Comparison of ENCODE assay signal across 8 cellular contexts in genomic region chr1:212485895-212486590, GRCh38. TPM values are rescaled to one million over a fixed set of nuclear protein-coding genes. Genes with fewer than 3 reads are reported as not detected.
DNase-seq lines count a peak whose midpoint lies in the region; ATAC-seq, FAIRE-seq and TF ChIP-seq lines count a peak whose summit lies in the region.

No MANE protein-coding gene starts in this region.

- no peak overlapping the region for H3K27ac Mint-ChIP-seq in activated CD4-positive, alpha-beta memory T cell treated with anti-CD3 and anti-CD28 coated beads for 36 hours

- POLR2A ChIA-PET in HCT116 (lab: Charles Lee): interaction anchor here (1.0 kb wide), 1 partner anchor 9 kb away, joined by 4 read pairs; no protein-coding TSS in a partner anchor
- POLR2A ChIA-PET in activated CD4-positive, alpha-beta memory T cell treated with anti-CD3 and anti-CD28 coated beads for 36 hours (lab: Charles Lee): no interaction called here

- H2BK5ac ChIP-seq in mesendoderm (ENCODE audit: low read length): no peak overlapping the region

- H3K4me2 ChIP-seq in HCT116 (ENCODE audit: low read length): peak overlapping the region; percentile 52
- no peak overlapping the region for H3K4me2 ChIP-seq in mesendoderm (ENCODE audit: low read length)

- RAD21 ChIA-PET in HCT116 (lab: Charles Lee; ENCODE audit: low non-redundant PET in 1 of 2, low total read pairs in 2 of 2, uncharacterized antibody in 2 of 2, unreplicated experiment in 2 of 2): no interaction called here

- no peak overlapping the region for H4K8ac ChIP-seq in mesendoderm (ENCODE audit: low read depth, low read length)

- peaks cover 7% of the 10 kb centered on the region for H3K4me1 Mint-ChIP-seq in activated CD4-positive, alpha-beta memory T cell treated with anti-CD3 and anti-CD28 coated beads for 36 hours (ENCODE audit: low read depth)

- CTCF ChIA-PET in HCT116 (lab: Charles Lee): interaction anchor here (1.7 kb wide), 1 partner anchor 9 kb away, joined by 7 read pairs; no protein-coding TSS in a partner anchor
- CTCF ChIA-PET in activated CD4-positive, alpha-beta memory T cell treated with anti-CD3 and anti-CD28 coated beads for 36 hours (lab: Charles Lee): interaction anchor here (1.0 kb wide), 1 partner anchor 9 kb away, joined by 5 read pairs; no protein-coding TSS in a partner anchor

- H2BK120ac ChIP-seq in mesendoderm (ENCODE audit: low read depth, low read length): no peak overlapping the region

- no peak overlapping the region for H3K4me3 Mint-ChIP-seq in activated CD4-positive, alpha-beta memory T cell treated with anti-CD3 and anti-CD28 coated beads for 36 hours

- peak overlapping the region; percentile 14; the same call in 1 of the 2 replicates for H3K9ac ChIP-seq in HCT116 (ENCODE audit: low read length)
- no peak overlapping the region for H3K9ac ChIP-seq in mesendoderm (ENCODE audit: low read length)

- no peak overlapping the region for H4K5ac ChIP-seq in mesendoderm (ENCODE audit: low read length)

- ATAC-seq in HCT116: peak; percentile 76
- ATAC-seq in GM18909 (IDR thresholded peaks at IDR 0.05; ENCODE audit: poor library complexity, unreplicated experiment): no peak
- ATAC-seq in HG02642 (IDR thresholded peaks at IDR 0.05; ENCODE audit: poor library complexity, unreplicated experiment): no peak

- TF ChIP-seq POLR2A in HCT116 (IDR thresholded peaks at IDR 0.05; ENCODE audit: borderline replicate concordance, extremely low read depth, insufficient read depth, insufficient read length): no peak

- TF ChIP-seq CTCF in AG09319 (IDR thresholded peaks at IDR 0.05; ENCODE audit: low read depth, low read length) (no peak), HCT116 (IDR thresholded peaks at IDR 0.05 in 2 of 3, conservative IDR thresholded peaks at IDR 0.05 in 1 of 3; ENCODE audit: borderline replicate concordance in 1 of 3, insufficient read depth in 1 of 3, low read depth in 2 of 3, low read length in 2 of 3) (no peak), bronchial epithelial cell (IDR thresholded peaks at IDR 0.05; ENCODE audit: insufficient read depth, low read length, severe bottlenecking) (no peak)

- H3K4me1 ChIP-seq in HCT116 (ENCODE audit: control insufficient read depth in 1 of 2, insufficient read depth in 2 of 2, low read length in 2 of 2): peaks cover 5 to 43% of the 10 kb centered on the region in 2 experiments; a peak in 3 of 4 replicates
- no peaks in the 10 kb centered on the region for H3K4me1 ChIP-seq in mesendoderm (ENCODE audit: control insufficient read depth, low read depth, low read length)

- H3K36me3 ChIP-seq in HCT116 (ENCODE audit: control insufficient read depth in 1 of 2, insufficient read depth in 2 of 2, low read length in 2 of 2) (no peaks in the 10 kb centered on the region), bronchial epithelial cell (ENCODE audit: control insufficient read depth, insufficient read depth, low read length) (no peaks in the 10 kb centered on the region), mesendoderm (ENCODE audit: control insufficient read depth, insufficient read depth, low read length) (no peaks in the 10 kb centered on the region)

- H3K18ac ChIP-seq in mesendoderm (ENCODE audit: low read length): no peak overlapping the region

- H2AK5ac ChIP-seq in mesendoderm (ENCODE audit: low read length): no peak overlapping the region

- H3K9me3 Mint-ChIP-seq in activated CD4-positive, alpha-beta memory T cell treated with anti-CD3 and anti-CD28 coated beads for 36 hours: no peaks in the 10 kb centered on the region

- intact Hi-C loops in HCT116 (cut with micrococcal nuclease): no loop called here
- intact Hi-C loops in activated CD4-positive, alpha-beta memory T cell treated with anti-CD3 and anti-CD28 coated beads for 36 hours (cut with micrococcal nuclease): no loop called here

- H3K23ac ChIP-seq in mesendoderm (ENCODE audit: low read length): no peak overlapping the region

- no peak overlapping the region for H2BK15ac ChIP-seq in mesendoderm (replicated peaks; ENCODE audit: low read depth)

- no peak overlapping the region for H3K56ac ChIP-seq in mesendoderm (ENCODE audit: low read length)

- WGBS in mesendoderm (ENCODE audit: extremely low coverage, insufficient coverage, low lambda C conversion rate): no CpG with 5 or more reads among the region's 9 CpGs

- no peaks in the 10 kb centered on the region for H3K9me3 ChIP-seq in HCT116 (ENCODE audit: control insufficient read depth in 1 of 2, insufficient read depth in 1 of 2, low read depth in 1 of 2, low read length in 2 of 2)

- no TSS peak for BruUV-seq in HCT116 (replicated peaks; lab: Mats Ljungman, UMichigan)

- no peak overlapping the region for H3K27ac ChIP-seq in HCT116 (ENCODE audit: low read depth, low read length)
- H3K27ac ChIP-seq in mesendoderm (ENCODE audit: low read depth, low read length): no peak overlapping the region

- no peaks in the 10 kb centered on the region for H3K36me3 Mint-ChIP-seq in activated CD4-positive, alpha-beta memory T cell treated with anti-CD3 and anti-CD28 coated beads for 36 hours

- peak; percentile 63 for DNase-seq in AG09319 (ENCODE audit: extremely low read depth, low read depth)
- DNase-seq in HCT116 (ENCODE audit: low read depth, low spot score): peak; percentile 66
- DNase-seq in NCI-H524 treated with DMSO at 0.1 percent for 48 hours (lab: John Stamatoyannopoulos, UW): peak; percentile 23
- DNase-seq in bronchial epithelial cell (ENCODE audit: low read depth): peak; percentile 99
- peak; percentile 92 for DNase-seq in mesendoderm
- DNase-seq in activated CD4-positive, alpha-beta memory T cell treated with anti-CD3 and anti-CD28 coated beads for 36 hours: no peak

- H3K27me3 ChIP-seq in HCT116 (ENCODE audit: insufficient read depth, low read length) (no peaks in the 10 kb centered on the region), bronchial epithelial cell (ENCODE audit: control insufficient read depth, insufficient read depth, low read length) (no peaks in the 10 kb centered on the region), mesendoderm (ENCODE audit: insufficient read depth, low read length, poor library complexity) (no peaks in the 10 kb centered on the region)

- no peaks in the 10 kb centered on the region for H4K20me1 ChIP-seq in HCT116 (ENCODE audit: insufficient read depth)

- H3K79me1 ChIP-seq in mesendoderm (ENCODE audit: low read length): no peaks in the 10 kb centered on the region

- TF ChIP-seq RAD21 in HCT116 (IDR thresholded peaks at IDR 0.05; ENCODE audit: low read depth): no peak

- FAIRE-seq in bronchial epithelial cell (lab: Jason Lieb, UNC): peak; percentile 98

- H3K9me2 ChIP-seq in HCT116 (ENCODE audit: insufficient read depth): no peaks in the 10 kb centered on the region

- H3K27me3 Mint-ChIP-seq in activated CD4-positive, alpha-beta memory T cell treated with anti-CD3 and anti-CD28 coated beads for 36 hours: no peaks in the 10 kb centered on the region

- H3K4me3 ChIP-seq in HCT116 (replicated peaks in 1 of 2; ENCODE audit: low read depth in 1 of 2, low read length in 2 of 2) (no peak overlapping the region), bronchial epithelial cell (ENCODE audit: low read depth, low read length) (no peak overlapping the region), mesendoderm (ENCODE audit: low read length) (no peak overlapping the region)

- peak overlapping the region; percentile 33 for H2AFZ ChIP-seq in HCT116 (ENCODE audit: low read depth, low read length, poor library complexity, severe bottlenecking)

- H3K79me2 ChIP-seq in HCT116 (ENCODE audit: insufficient read depth, low read length): no peaks in the 10 kb centered on the region
- H3K79me2 ChIP-seq in mesendoderm (ENCODE audit: control insufficient read depth, insufficient read depth, low read length): no peaks in the 10 kb centered on the region

- no peak overlapping the region for H3K4ac ChIP-seq in mesendoderm (ENCODE audit: low read depth, low read length)

TF ChIP-seq in HCT116, 20 proteins besides CTCF, POLR2A, EP300 and RAD21:
- TF ChIP-seq FOSL1 (IDR thresholded peaks at IDR 0.05; ENCODE audit: low read depth) (peak; percentile 41; the same call in 1 of the 2 replicates), SP1 (IDR thresholded peaks at IDR 0.05; ENCODE audit: low read depth) (peak; percentile 34), SRF (IDR thresholded peaks at IDR 0.05; ENCODE audit: low read depth) (no peak), SIN3A (IDR thresholded peaks at IDR 0.05; ENCODE audit: low read depth) (peak; percentile 12; the same call in 1 of the 2 replicates), POLR2AphosphoS5 (IDR thresholded peaks at IDR 0.05; ENCODE audit: low read depth, low read length) (peak; percentile 18; the same call in 1 of the 2 replicates), ZNF274 (IDR thresholded peaks at IDR 0.05; ENCODE audit: low read depth, low read length) (no peak), JUND (IDR thresholded peaks at IDR 0.05) (peak; percentile 49), ELF1 (IDR thresholded peaks at IDR 0.05; ENCODE audit: borderline replicate concordance, low read depth) (no peak), TCF7L2 (IDR thresholded peaks at IDR 0.05; ENCODE audit: borderline replicate concordance, extremely low read depth, insufficient read depth, insufficient read length) (no peak)
- TF ChIP-seq, protein P1, sequence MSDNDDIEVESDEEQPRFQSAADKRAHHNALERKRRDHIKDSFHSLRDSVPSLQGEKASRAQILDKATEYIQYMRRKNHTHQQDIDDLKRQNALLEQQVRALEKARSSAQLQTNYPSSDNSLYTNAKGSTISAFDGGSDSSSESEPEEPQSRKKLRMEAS (IDR thresholded peaks at IDR 0.05): peak; percentile 58

RNA-seq across cellular contexts. Expression of gene NENF, which starts 53.3 kb away (rescaled TPM):
- total RNA-seq in HCT116 (2021; ENCODE audit: unreplicated experiment) (78.4 TPM), bronchial epithelial cell (50.5 and 58.9 TPM in 2 replicates)
- 97.2 and 107 TPM in 2 replicates for polyA plus RNA-seq in HCT116 (2012)
- 17.0 TPM for polyA plus RNA-seq in mesendoderm (2013, experiment 1 of 2)
- polyA plus RNA-seq in mesendoderm (2013, experiment 2 of 2): 18.7 TPM
- total RNA-seq in activated CD4-positive, alpha-beta memory T cell treated with anti-CD3 and anti-CD28 coated beads for 36 hours: 10 to 100 TPM; 38.4 to 42.7 TPM
